ENCODE assay signal across 1 cellular context in the genomic region with DNA sequence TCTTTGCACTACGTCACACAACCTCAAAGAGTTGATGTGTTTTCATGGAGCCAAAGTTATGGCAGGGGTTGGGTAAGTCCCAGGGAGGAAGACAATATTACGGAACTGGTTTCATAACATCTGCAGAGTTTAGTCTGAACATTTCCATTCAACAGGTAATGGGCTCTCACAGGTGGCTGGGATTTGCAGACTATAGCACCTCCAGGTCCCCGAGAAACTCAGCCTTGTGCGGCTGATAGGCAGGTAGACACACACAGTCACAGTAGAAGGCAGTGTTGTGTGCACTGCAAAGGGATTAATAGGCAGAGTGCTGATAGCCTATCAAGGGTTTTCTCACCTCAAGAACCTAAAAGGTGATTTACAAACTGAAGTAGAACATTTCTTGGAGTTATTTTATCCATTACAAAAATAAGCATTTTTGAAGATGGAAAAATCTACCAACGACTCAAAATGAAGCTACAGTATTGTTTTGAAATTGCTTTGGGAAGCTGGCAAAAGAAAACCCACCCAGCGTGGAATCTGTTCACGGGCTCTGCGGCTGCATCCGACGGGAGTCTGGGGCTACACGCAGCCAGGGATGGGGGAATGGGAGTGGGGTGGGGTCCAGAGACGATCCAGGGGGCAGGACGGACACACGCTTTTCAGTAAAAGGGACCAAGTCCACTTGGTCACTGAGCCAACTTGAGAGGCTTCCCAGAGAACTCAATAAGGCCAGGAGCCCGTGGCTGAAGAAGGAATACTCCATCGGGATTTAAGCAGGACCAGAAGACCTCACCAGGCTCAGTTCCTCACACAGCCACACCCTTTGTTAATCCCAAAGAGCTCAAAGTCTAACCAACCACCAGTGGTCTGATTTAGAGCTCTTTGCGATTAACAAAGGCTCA.
TF ChIP-seq lines count a peak whose summit lies in the region.

No MANE protein-coding gene starts in this region.

TF ChIP-seq in GM23338, 12 proteins besides CTCF, POLR2A, EP300 and RAD21 (continued from another document):
- TF ChIP-seq REST (IDR thresholded peaks at IDR 0.05; ENCODE audit: unreplicated experiment) (no peak), STAT1 (IDR thresholded peaks at IDR 0.05; ENCODE audit: unreplicated experiment) (no peak), EZH2phosphoT487 (IDR thresholded peaks at IDR 0.05; ENCODE audit: unreplicated experiment) (no peak)
